Comparison of ENCODE assay signal across 8 cellular contexts in the genomic region with DNA sequence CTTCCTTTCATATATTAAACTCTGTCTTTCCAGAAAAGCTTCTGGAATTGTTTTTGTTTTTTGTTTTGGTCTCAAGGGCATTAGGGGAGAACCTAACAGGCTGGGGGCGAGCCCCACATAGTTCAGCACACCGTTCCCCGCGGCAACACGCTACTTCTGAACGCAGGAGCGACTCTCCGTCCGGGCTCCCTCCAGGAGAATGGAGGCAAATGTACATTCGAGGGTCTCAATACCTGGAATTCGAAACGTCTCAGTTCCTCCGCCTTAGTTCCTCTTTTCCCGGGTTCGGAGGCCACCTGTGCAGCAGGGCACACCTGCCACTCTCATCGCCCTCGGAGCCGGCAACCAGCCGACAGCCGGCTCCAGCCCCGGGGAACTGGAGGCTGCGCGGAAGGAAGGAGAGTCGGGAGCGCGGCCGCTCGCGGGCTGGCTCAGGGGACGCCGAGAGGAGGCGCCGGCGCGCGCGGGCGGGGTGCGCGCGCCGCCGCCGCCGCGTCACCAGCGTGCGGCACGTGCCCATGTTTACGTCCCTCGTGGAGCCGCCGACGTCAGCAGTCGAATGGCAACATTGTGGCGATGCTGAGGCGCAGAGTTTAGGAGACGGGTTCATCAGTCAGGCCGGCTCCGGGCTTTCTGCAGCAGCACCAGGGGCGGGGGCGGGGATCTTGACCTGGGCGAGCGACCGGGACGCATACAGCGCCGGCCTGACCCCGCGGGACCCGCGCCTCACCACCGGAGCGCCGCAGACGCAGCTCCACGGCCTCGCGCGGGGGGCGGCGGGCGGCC. TPM values are rescaled to one million over a fixed set of nuclear protein-coding genes. Genes with fewer than 3 reads are reported as not detected.
DNase-seq lines count a peak whose midpoint lies in the region; ATAC-seq and TF ChIP-seq lines count a peak whose summit lies in the region.

A gene with protein sequence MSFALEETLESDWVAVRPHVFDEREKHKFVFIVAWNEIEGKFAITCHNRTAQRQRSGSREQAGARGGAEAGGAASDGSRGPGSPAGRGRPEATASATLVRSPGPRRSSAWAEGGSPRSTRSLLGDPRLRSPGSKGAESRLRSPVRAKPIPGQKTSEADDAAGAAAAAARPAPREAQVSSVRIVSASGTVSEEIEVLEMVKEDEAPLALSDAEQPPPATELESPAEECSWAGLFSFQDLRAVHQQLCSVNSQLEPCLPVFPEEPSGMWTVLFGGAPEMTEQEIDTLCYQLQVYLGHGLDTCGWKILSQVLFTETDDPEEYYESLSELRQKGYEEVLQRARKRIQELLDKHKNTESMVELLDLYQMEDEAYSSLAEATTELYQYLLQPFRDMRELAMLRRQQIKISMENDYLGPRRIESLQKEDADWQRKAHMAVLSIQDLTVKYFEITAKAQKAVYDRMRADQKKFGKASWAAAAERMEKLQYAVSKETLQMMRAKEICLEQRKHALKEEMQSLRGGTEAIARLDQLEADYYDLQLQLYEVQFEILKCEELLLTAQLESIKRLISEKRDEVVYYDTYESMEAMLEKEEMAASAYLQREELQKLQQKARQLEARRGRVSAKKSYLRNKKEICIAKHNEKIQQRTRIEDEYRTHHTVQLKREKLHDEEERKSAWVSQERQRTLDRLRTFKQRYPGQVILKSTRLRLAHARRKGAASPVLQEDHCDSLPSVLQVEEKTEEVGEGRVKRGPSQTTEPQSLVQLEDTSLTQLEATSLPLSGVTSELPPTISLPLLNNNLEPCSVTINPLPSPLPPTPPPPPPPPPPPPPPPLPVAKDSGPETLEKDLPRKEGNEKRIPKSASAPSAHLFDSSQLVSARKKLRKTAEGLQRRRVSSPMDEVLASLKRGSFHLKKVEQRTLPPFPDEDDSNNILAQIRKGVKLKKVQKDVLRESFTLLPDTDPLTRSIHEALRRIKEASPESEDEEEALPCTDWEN (plus strand): TSS at position 554 of the 786 bp plus-strand sequence. CDS start 520 bp downstream, outside the sequence.

- H3K4me3 ChIP-seq in AG10803 (ENCODE audit: low read length), result peak within 1 kb of the TSS; percentile 86
- H3K4me3 ChIP-seq in right lobe of liver, result peak within 1 kb of the TSS; percentile 77 to 90 (median 80)

- no peaks in the 10 kb centered on the region for H3K36me3 ChIP-seq in right lobe of liver

- no peaks in the 10 kb centered on the region for H3K9me3 ChIP-seq in right lobe of liver

- H3K27me3 ChIP-seq in right lobe of liver, result no peaks in the 10 kb centered on the region

- WGBS in right lobe of liver (ENCODE audit: insufficient coverage, low coverage, low lambda C conversion rate, missing lambda C conversion rate), result 0% methylated on average over 37 of the region's 83 CpGs

- DNase-seq in AG10803 (ENCODE audit: low read depth), result peak; percentile 80
- peak; percentile 71 for DNase-seq in NCI-H510A (lab: John Stamatoyannopoulos, UW)
- peak; percentile 54 to 78 for DNase-seq in activated CD4-positive, alpha-beta T cell treated with anti-CD3 and anti-CD28 coated beads, Interleukin-2, amount 50 U/mL, for 24 hours (ENCODE audit: low read depth in 1 of 2, low spot score in 1 of 2)
- DNase-seq in dermis blood vessel endothelial cell, result peak; percentile 87
- DNase-seq in right lobe of liver, result peak; percentile 89 to 94 (median 91)
- DNase-seq in stimulated activated CD4-positive, alpha-beta T cell treated with anti-CD3 and anti-CD28 coated beads, Interleukin-4, amount 100 ng/mL, for 24 hours, result peak; percentile 84

- TF ChIP-seq POLR2A in right lobe of liver (IDR thresholded peaks at IDR 0.05), result peak; percentile 81

- intact Hi-C loops in right lobe of liver (cut with DNase I), result no loop called here

- peaks cover 0 to 30% (median 12%) of the 10 kb centered on the region in 4 donors for H3K4me1 ChIP-seq in right lobe of liver

- no peak; the same call in 1 of the 2 replicates for TF ChIP-seq CTCF in AG10803 (conservative IDR thresholded peaks at IDR 0.05; ENCODE audit: low read length)
- TF ChIP-seq CTCF in right lobe of liver (IDR thresholded peaks at IDR 0.05), result peak in 1 of 4 donors; percentile 44

- peak; percentile 61 for ATAC-seq in GM19035 (IDR thresholded peaks at IDR 0.05; ENCODE audit: unreplicated experiment)
- peak; percentile 79 for ATAC-seq in HG03280 (IDR thresholded peaks at IDR 0.05; ENCODE audit: unreplicated experiment)
- ATAC-seq in right lobe of liver, result peak; percentile 84 to 90 (median 86)

- H3K27ac ChIP-seq in right lobe of liver, result peak within 1 kb of the TSS; percentile 96 to 98 (median 97)

RNA-seq across cellular contexts. Expression of the gene that starts here (rescaled TPM):
- 12.5 and 13.8 TPM in 2 replicates for total RNA-seq in dermis blood vessel endothelial cell
- 1 to 10 TPM; 3.6 to 8.3 (median 6.8) TPM for total RNA-seq in right lobe of liver

Comparison
In these comparisons a context has a peak if more than half of its experiments do, and no peak if none do; other contexts are left out.
1. Peak in every context shown above with its lines: DNase-seq, ATAC-seq, H3K4me3 ChIP-seq and H3K27ac ChIP-seq.